8 cellular contexts compared by ENCODE assay signal in the genomic region with DNA sequence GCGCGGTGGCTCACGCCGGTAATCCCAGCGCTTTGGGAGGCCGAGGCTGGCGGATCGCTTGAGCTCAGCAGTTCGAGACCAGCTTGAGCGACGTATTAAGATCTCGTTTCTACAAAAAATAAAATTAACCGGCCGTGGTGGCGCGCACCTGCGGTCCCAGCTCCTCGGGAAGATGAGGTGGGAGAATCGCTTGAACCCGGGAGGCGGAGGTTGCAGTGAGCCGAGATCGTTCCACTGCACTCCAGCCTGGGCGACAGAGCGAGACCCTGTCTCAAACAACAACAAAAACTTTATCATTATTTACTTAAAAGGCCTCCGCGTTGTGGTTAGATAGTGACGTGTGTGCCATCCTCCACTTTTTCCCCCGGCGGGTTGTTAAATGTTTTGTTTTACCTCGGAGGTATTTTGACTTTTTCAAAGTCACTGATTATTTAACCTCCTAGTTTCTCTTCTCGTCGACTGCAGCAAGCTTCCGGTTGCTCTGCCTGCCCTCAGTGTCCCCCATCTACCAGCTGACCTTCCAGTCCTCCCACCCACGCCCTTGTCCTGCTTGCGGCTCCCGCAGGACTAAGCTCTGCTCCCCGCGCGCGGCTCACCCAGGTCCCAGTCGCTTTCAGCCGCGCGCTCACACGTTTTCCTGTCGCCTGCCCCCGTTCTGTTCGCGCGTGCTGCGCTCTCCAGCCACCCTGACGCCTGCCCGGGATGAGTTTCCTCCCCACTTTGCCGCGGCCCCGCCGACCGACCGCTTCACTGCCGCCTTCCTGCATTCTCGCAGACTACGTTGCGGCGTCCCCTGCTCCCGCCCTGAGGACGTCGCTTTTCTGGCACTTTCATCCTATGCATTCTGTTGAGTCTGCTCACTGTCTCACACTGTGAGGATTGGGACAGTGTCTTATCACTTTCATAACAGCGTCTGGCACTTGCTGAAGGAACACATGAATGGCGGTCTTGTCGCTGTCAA. TPM values are rescaled to one million over a fixed set of nuclear protein-coding genes. Genes with fewer than 3 reads are reported as not detected.
DNase-seq lines count a peak whose midpoint lies in the region; ATAC-seq and TF ChIP-seq lines count a peak whose summit lies in the region.

No MANE protein-coding gene starts in this region.

- H3K27me3 Mint-ChIP-seq in T-helper 17 cell: no peaks in the 10 kb centered on the region

- H3K4me2 ChIP-seq in HCT116 (ENCODE audit: low read length): peak overlapping the region; percentile 81

- RAD21 ChIA-PET in HCT116 (lab: Charles Lee; ENCODE audit: low non-redundant PET in 1 of 2, low total read pairs in 2 of 2, uncharacterized antibody in 2 of 2, unreplicated experiment in 2 of 2): no interaction called here

- ATAC-seq in HCT116 (peak; percentile 36), T-helper 17 cell (peak; percentile 19), HG03342 (IDR thresholded peaks at IDR 0.05; ENCODE audit: unreplicated experiment) (no peak)

- H3K4me1 ChIP-seq in HCT116 (ENCODE audit: control insufficient read depth in 1 of 2, insufficient read depth in 2 of 2, low read length in 2 of 2): peaks cover 13 to 22% of the 10 kb centered on the region in 2 experiments

- BruUV-seq in HCT116 (replicated peaks; lab: Mats Ljungman, UMichigan): TSS peak; percentile 95

- H3K27ac Mint-ChIP-seq in T-helper 17 cell: peak overlapping the region; percentile 100

- no peak for TF ChIP-seq CTCF in HCT116 (IDR thresholded peaks at IDR 0.05 in 2 of 3, conservative IDR thresholded peaks at IDR 0.05 in 1 of 3; ENCODE audit: borderline replicate concordance in 1 of 3, insufficient read depth in 1 of 3, low read depth in 2 of 3, low read length in 2 of 3)

- H3K79me2 ChIP-seq in HCT116 (ENCODE audit: insufficient read depth, low read length): peaks cover 38% of the 10 kb centered on the region

- intact Hi-C loops in HCT116 (cut with micrococcal nuclease): loop anchor here (2.0 to 10.0 kb wide), 6 partner anchors 263 to 1031 kb away; partner anchors contain the start of genes ARID2 and SLC38A1

- H3K4me1 Mint-ChIP-seq in T-helper 17 cell: peaks cover 41% of the 10 kb centered on the region

- no peaks in the 10 kb centered on the region for H3K9me2 ChIP-seq in HCT116 (ENCODE audit: insufficient read depth)

- peak overlapping the region; percentile 78 for H3K9ac ChIP-seq in HCT116 (ENCODE audit: low read length)

- H3K4me3 ChIP-seq in HCT116 (replicated peaks in 1 of 2; ENCODE audit: low read depth in 1 of 2, low read length in 2 of 2): peak overlapping the region; percentile 60 to 65

- H3K27ac ChIP-seq in HCT116 (ENCODE audit: low read depth, low read length) (peak overlapping the region; percentile 91), angular gyrus (ENCODE audit: low read depth, low read length) (peak overlapping the region; percentile 98)

- POLR2A ChIA-PET in HCT116 (lab: Charles Lee): interaction anchor here (1.1 to 1.7 kb wide), 4 partner anchors 14 to 377 kb away, joined by 3 to 5 read pairs (median 4); no protein-coding TSS in a partner anchor

- H4K20me1 ChIP-seq in HCT116 (ENCODE audit: insufficient read depth): peaks cover 10% of the 10 kb centered on the region; the same call in 1 of the 2 replicates

- CTCF ChIA-PET in HCT116 (lab: Charles Lee): interaction anchor here (0.6 to 1.8 kb wide), 9 partner anchors 9 to 993 kb away, joined by 3 to 5 read pairs (median 3); no protein-coding TSS in a partner anchor

- peaks cover 0 to 4% of the 10 kb centered on the region in 2 experiments; a peak in 1 of 4 replicates for H3K36me3 ChIP-seq in HCT116 (ENCODE audit: control insufficient read depth in 1 of 2, insufficient read depth in 2 of 2, low read length in 2 of 2)

- H3K36me3 Mint-ChIP-seq in T-helper 17 cell (ENCODE audit: low read depth): peaks cover 6% of the 10 kb centered on the region

- peak overlapping the region; percentile 79 for H2AFZ ChIP-seq in HCT116 (ENCODE audit: low read depth, low read length, poor library complexity, severe bottlenecking)

- no peaks in the 10 kb centered on the region for H3K27me3 ChIP-seq in HCT116 (ENCODE audit: insufficient read depth, low read length)

- DNase-seq in GM03348 (ENCODE audit: low spot score): peak; percentile 80
- DNase-seq in HCT116 (ENCODE audit: low read depth, low spot score): peak; percentile 59
- DNase-seq in NCI-H1417 (lab: John Stamatoyannopoulos, UW): peak; percentile 82 to 93 (median 87)
- DNase-seq in T-helper 17 cell: peak; percentile 46 to 64 (median 54)
- peak; percentile 65 for DNase-seq in hepatic stellate cell (ENCODE audit: low spot score)
- DNase-seq in retina: peak; percentile 91

- no peak for TF ChIP-seq RAD21 in HCT116 (IDR thresholded peaks at IDR 0.05; ENCODE audit: low read depth)

- H3K9me3 ChIP-seq in HCT116 (ENCODE audit: control insufficient read depth in 1 of 2, insufficient read depth in 1 of 2, low read depth in 1 of 2, low read length in 2 of 2) (no peaks in the 10 kb centered on the region), T-helper 17 cell (ENCODE audit: control insufficient read depth, low read length, poor library complexity, severe bottlenecking) (no peaks in the 10 kb centered on the region)

- H3K4me3 Mint-ChIP-seq in T-helper 17 cell: peak overlapping the region; percentile 99

- peak; percentile 20 for TF ChIP-seq POLR2A in HCT116 (IDR thresholded peaks at IDR 0.05; ENCODE audit: borderline replicate concordance, extremely low read depth, insufficient read depth, insufficient read length)

TF ChIP-seq in HCT116, 20 proteins besides CTCF, POLR2A, EP300 and RAD21 (continues in another document):
- TF ChIP-seq REST (IDR thresholded peaks at IDR 0.05; ENCODE audit: low read depth) (no peak), POLR2AphosphoS5 (IDR thresholded peaks at IDR 0.05; ENCODE audit: low read depth, low read length) (peak; percentile 56), EZH2 (IDR thresholded peaks at IDR 0.05) (no peak), ZFX (IDR thresholded peaks at IDR 0.05) (no peak), EGR1 (IDR thresholded peaks at IDR 0.05; ENCODE audit: low read depth) (peak; percentile 93), FOSL1 (IDR thresholded peaks at IDR 0.05; ENCODE audit: low read depth) (no peak), CBX3 (IDR thresholded peaks at IDR 0.05; ENCODE audit: low read depth) (peak; percentile 34; the same call in 1 of the 2 replicates), JUND (IDR thresholded peaks at IDR 0.05) (no peak), ELF1 (IDR thresholded peaks at IDR 0.05; ENCODE audit: borderline replicate concordance, low read depth) (no peak), TCF7L2 (IDR thresholded peaks at IDR 0.05; ENCODE audit: borderline replicate concordance, extremely low read depth, insufficient read depth, insufficient read length) (peak; percentile 80), YY1 (IDR thresholded peaks at IDR 0.05; ENCODE audit: extremely low read depth, insufficient replicate concordance, low read depth, low read length) (no peak), ATF3 (IDR thresholded peaks at IDR 0.05) (no peak), EZH2phosphoT487 (IDR thresholded peaks at IDR 0.05; ENCODE audit: borderline replicate concordance) (no peak)
- TF ChIP-seq, protein P1, sequence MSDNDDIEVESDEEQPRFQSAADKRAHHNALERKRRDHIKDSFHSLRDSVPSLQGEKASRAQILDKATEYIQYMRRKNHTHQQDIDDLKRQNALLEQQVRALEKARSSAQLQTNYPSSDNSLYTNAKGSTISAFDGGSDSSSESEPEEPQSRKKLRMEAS (IDR thresholded peaks at IDR 0.05): peak; percentile 82
- TF ChIP-seq, protein P2, sequence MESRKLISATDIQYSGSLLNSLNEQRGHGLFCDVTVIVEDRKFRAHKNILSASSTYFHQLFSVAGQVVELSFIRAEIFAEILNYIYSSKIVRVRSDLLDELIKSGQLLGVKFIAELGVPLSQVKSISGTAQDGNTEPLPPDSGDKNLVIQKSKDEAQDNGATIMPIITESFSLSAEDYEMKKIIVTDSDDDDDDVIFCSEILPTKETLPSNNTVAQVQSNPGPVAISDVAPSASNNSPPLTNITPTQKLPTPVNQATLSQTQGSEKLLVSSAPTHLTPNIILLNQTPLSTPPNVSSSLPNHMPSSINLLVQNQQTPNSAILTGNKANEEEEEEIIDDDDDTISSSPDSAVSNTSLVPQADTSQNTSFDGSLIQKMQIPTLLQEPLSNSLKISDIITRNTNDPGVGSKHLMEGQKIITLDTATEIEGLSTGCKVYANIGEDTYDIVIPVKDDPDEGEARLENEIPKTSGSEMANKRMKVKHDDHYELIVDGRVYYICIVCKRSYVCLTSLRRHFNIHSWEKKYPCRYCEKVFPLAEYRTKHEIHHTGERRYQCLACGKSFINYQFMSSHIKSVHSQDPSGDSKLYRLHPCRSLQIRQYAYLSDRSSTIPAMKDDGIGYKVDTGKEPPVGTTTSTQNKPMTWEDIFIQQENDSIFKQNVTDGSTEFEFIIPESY (IDR thresholded peaks at IDR 0.05; ENCODE audit: extremely low read depth, insufficient replicate concordance, low read length): no peak

RNA-seq across cellular contexts. Expression of gene SCAF11, which starts 1.2 kb away (rescaled TPM):
- total RNA-seq in HCT116 (2021; ENCODE audit: unreplicated experiment) (79.8 TPM), T-helper 17 cell (100 to 1,000 TPM; 165 to 166 TPM)
- polyA plus RNA-seq in HCT116 (2012): 25.3 and 28.8 TPM in 2 replicates
